In genomic region chr4:167987285-167987684, GRCh38 we compare ENCODE assay signal across 31 cellular contexts.
"Had no signal": no experiment of that assay in that cellular context is flagged by ENCODE, and none has a peak within 500 bp of the region (broad histone marks: within the 10 kb centered on the region; RNA-seq: fewer than 3 reads in every experiment).

No MANE protein-coding gene starts in this region.

- H3K4me1 ChIP-seq: adrenal gland, ascending aorta, body of pancreas, breast epithelium had no signal

- H3K4me3 ChIP-seq: adrenal gland, ascending aorta, body of pancreas, breast epithelium, cardiac muscle cell had no signal

- DNase-seq: activated effector memory CD4-positive, alpha-beta T cell treated with anti-CD3 and anti-CD28 coated beads, Interleukin-2, amount 50 U/mL, for 16 hours; activated effector memory CD4-positive, alpha-beta T cell treated with Interleukin-2 at 50 U/mL for 16 hours; activated gamma-delta T cell; activated gamma-delta T cell treated with Interleukin-2 at 50 U/mL for 16 hours; activated naive CD4-positive, alpha-beta T cell; activated naive CD4-positive, alpha-beta T cell treated with anti-CD3 and anti-CD28 coated beads for 36 hours; activated naive CD4-positive, alpha-beta T cell treated with anti-CD3 and anti-CD28 coated beads, Interleukin-2, amount 10 ng/mL, durations not matched to agents 7 days and 5 days; activated naive CD4-positive, alpha-beta T cell treated with anti-CD3 and anti-CD28 coated beads, Interleukin-2, amount 50 U/mL, for 16 hours; activated naive CD8-positive, alpha-beta T cell treated with anti-CD3 and anti-CD28 coated beads for 36 hours; activated naive CD8-positive, alpha-beta T cell treated with anti-CD3 and anti-CD28 coated beads, Interleukin-2, amount 10 ng/mL, durations not matched to agents 7 days and 5 days; activated naive CD8-positive, alpha-beta T cell treated with anti-CD3 and anti-CD28 coated beads, Interleukin-2, amount 50 U/mL, for 24 hours; activated T-cell treated with anti-CD3 and anti-CD28 coated beads, Interleukin-2, amount 50 U/mL, for 1 hour; activated T-cell treated with anti-CD3 and anti-CD28 coated beads, Interleukin-2, amount 50 U/mL, for 24 hours; activated T-cell treated with anti-CD3 and anti-CD28 coated beads, Interleukin-2, amount 50 U/mL, for 4 hours; activated T-cell treated with anti-CD3 and anti-CD28 coated beads, Interleukin-2, amount 50 U/mL, for 48 hours; activated T-cell treated with anti-CD3 and anti-CD28 coated beads, Interleukin-2, amount 50 U/mL, for 72 hours; adrenal gland; amniotic stem cell; amygdala; anterior cingulate cortex; aorta; body of pancreas; brain microvascular endothelial cell; caudate nucleus; central memory CD4-positive, alpha-beta T cell; cerebellar nuclear complex had no signal

- H3K36me3 ChIP-seq: adrenal gland, ascending aorta, brain microvascular endothelial cell, breast epithelium, cardiac muscle cell had no signal

- ATAC-seq: activated naive CD4-positive, alpha-beta T cell treated with anti-CD3 and anti-CD28 coated beads, Interleukin-2, amount 50 U/mL, for 72 hours; activated naive CD8-positive, alpha-beta T cell treated with anti-CD3 and anti-CD28 coated beads, Interleukin-2, amount 50 U/mL, for 24 hours; activated T-cell treated with anti-CD3 and anti-CD28 coated beads, Interleukin-2, amount 50 U/mL, for 4 hours; activated T-cell treated with anti-CD3 and anti-CD28 coated beads, Interleukin-2, amount 50 U/mL, for 72 hours; activated T-helper 17 cell treated with anti-CD3 and anti-CD28 coated beads, Interleukin-2, amount 50 U/mL, for 72 hours; body of pancreas had no signal

- H3K27ac ChIP-seq: adrenal gland, ascending aorta, body of pancreas, brain microvascular endothelial cell, breast epithelium, cardiac muscle cell had no signal

- H3K27me3 ChIP-seq: adrenal gland, ascending aorta, body of pancreas, brain microvascular endothelial cell, breast epithelium, cardiac muscle cell had no signal

- H3K9me3 ChIP-seq: adrenal gland, ascending aorta, body of pancreas, breast epithelium had no signal
